In the genomic region with DNA sequence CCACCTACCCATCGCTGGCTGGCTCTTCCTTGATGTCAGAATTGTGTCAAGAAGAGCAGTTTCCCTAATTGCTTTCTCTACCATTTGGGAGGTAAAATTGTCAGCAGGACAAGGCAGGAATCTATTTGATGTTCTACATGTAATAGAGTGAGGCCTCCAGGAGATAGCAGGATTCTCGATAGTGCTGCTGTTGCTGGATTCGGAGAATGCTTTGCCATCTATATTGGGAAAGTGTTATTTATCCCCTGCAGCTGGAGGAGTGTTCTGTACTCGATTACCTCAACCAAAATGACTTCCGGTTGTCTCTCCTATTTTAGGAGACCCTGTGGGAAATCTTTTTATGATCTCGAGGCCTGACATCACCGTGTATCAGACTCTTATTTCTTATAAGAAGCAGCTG, we compare ENCODE assay signal across 15 cellular contexts.
"Had no signal": no experiment of that assay in that cellular context is flagged by ENCODE, and none has a peak within 500 bp of the region (broad histone marks: within the 10 kb centered on the region; RNA-seq: fewer than 3 reads in every experiment).

No MANE protein-coding gene starts in this region.

- H3K79me2 ChIP-seq: hepatocyte had no signal

- H2AFZ ChIP-seq: hepatocyte had no signal

- H3K9me3 ChIP-seq: ascending aorta, tibial artery had no signal

- H3K4me2 ChIP-seq: hepatocyte had no signal

- H3K36me3 ChIP-seq: ascending aorta, brain microvascular endothelial cell, tibial artery had no signal

- DNase-seq: activated CD4-positive, alpha-beta T cell treated with anti-CD3 and anti-CD28 coated beads for 1 hour; activated CD4-positive, alpha-beta T cell treated with anti-CD3 and anti-CD28 coated beads, Interleukin-2, amount 50 U/mL, for 1 hour; activated T-cell treated with anti-CD3 and anti-CD28 coated beads, Interleukin-2, amount 50 U/mL, for 1 hour; brain microvascular endothelial cell; effector memory CD8-positive, alpha-beta T cell; foreskin melanocyte; nephron progenitor cell; substantia nigra; T-helper 9 cell; tibial artery had no signal

- H3K4me3 ChIP-seq: ascending aorta, hepatocyte, tibial artery had no signal

- H3K27me3 ChIP-seq: ascending aorta, brain microvascular endothelial cell, tibial artery had no signal

- H3K4me1 ChIP-seq: ascending aorta, tibial artery had no signal

- ATAC-seq: activated naive CD4-positive, alpha-beta T cell treated with anti-CD3 and anti-CD28 coated beads, Interleukin-2, amount 50 U/mL, for 72 hours; activated T-helper 17 cell treated with anti-CD3 and anti-CD28 coated beads, Interleukin-2, amount 50 U/mL, for 72 hours; effector memory CD8-positive, alpha-beta T cell; esophagus mucosa had no signal

- H3K27ac ChIP-seq: ascending aorta, brain microvascular endothelial cell, hepatocyte, tibial artery had no signal
